ENCODE assay signal across 2 cellular contexts in genomic region chr11:71710071-71710704, GRCh38.
TF ChIP-seq lines count a peak whose summit lies in the region.

No MANE protein-coding gene starts in this region.

TF ChIP-seq in H1, 55 proteins besides CTCF, POLR2A, EP300 and RAD21:
- peak; percentile 69; the same call in 1 of the 2 replicates for TF ChIP-seq MAFK (IDR thresholded peaks at IDR 0.05; ENCODE audit: low read depth, low read length)
- TF ChIP-seq BACH1 (IDR thresholded peaks at IDR 0.05; ENCODE audit: low read length) = peak; percentile 33; the same call in 1 of the 2 replicates

TF ChIP-seq in HepG2, 621 proteins besides CTCF, POLR2A, EP300 and RAD21:
- TF ChIP-seq MAFF (IDR thresholded peaks at IDR 0.05; ENCODE audit: low read depth, low read length) (peak; percentile 69), MAFK (conservative IDR thresholded peaks at IDR 0.05 in 1 of 2, IDR thresholded peaks at IDR 0.05 in 1 of 2; ENCODE audit: low read length in 2 of 2) (peak; percentile 49 to 62; a peak in 3 of 4 replicates), RFX3 (CRISPR knock-in tag; IDR thresholded peaks at IDR 0.05) (peak; percentile 68)
